Comparison of ENCODE assay signal across 23 cellular contexts in genomic region chr5:39113354-39113953, GRCh38.
"Had no signal": no experiment of that assay in that cellular context is flagged by ENCODE, and none has a peak within 500 bp of the region (broad histone marks: within the 10 kb centered on the region; RNA-seq: fewer than 3 reads in every experiment).

No MANE protein-coding gene starts in this region.

- FAIRE-seq: frontal cortex, keratinocyte had no signal

- H3K9me3 Mint-ChIP-seq: activated CD4-positive, alpha-beta memory T cell treated with anti-CD3 and anti-CD28 coated beads, Interleukin-2, amount 10 ng/mL, durations not matched to agents 7 days and 5 days; activated naive CD4-positive, alpha-beta T cell treated with anti-CD3 and anti-CD28 coated beads, Interleukin-2, amount 50 U/mL, for 72 hours; brain; nephron had no signal

- H3K4me1 Mint-ChIP-seq: nephron had no signal

- H3K4me1 ChIP-seq: colonic mucosa had no signal

- H3K4me3 Mint-ChIP-seq: activated CD4-positive, alpha-beta memory T cell treated with anti-CD3 and anti-CD28 coated beads, Interleukin-2, amount 10 ng/mL, durations not matched to agents 7 days and 5 days; brain; nephron had no signal

- H3K36me3 ChIP-seq: colonic mucosa had no signal

- H3K27ac Mint-ChIP-seq: activated CD4-positive, alpha-beta memory T cell treated with anti-CD3 and anti-CD28 coated beads, Interleukin-2, amount 10 ng/mL, durations not matched to agents 7 days and 5 days; activated naive CD4-positive, alpha-beta T cell treated with anti-CD3 and anti-CD28 coated beads, Interleukin-2, amount 50 U/mL, for 72 hours; brain had no signal

- H3K36me3 Mint-ChIP-seq: brain had no signal

- H3K27ac ChIP-seq: colonic mucosa had no signal

- ATAC-seq: activated naive CD4-positive, alpha-beta T cell treated with anti-CD3 and anti-CD28 coated beads, Interleukin-2, amount 50 U/mL, for 72 hours; left lobe of liver had no signal

- H3K27me3 ChIP-seq: colonic mucosa had no signal

- H3K27me3 Mint-ChIP-seq: activated CD4-positive, alpha-beta memory T cell treated with anti-CD3 and anti-CD28 coated beads, Interleukin-2, amount 10 ng/mL, durations not matched to agents 7 days and 5 days had no signal

- DNase-seq: activated CD4-positive, alpha-beta memory T cell treated with anti-CD3 and anti-CD28 coated beads, Interleukin-2, amount 10 ng/mL, durations not matched to agents 7 days and 5 days; activated CD4-positive, alpha-beta T cell treated with anti-CD3 and anti-CD28 coated beads for 4 hours; activated effector memory CD4-positive, alpha-beta T cell treated with Interleukin-2 at 50 U/mL for 16 hours; activated T-cell treated with anti-CD3 and anti-CD28 coated beads, Interleukin-2, amount 50 U/mL, for 48 hours; amygdala; central memory CD4-positive, alpha-beta T cell; colonic mucosa; erythroblast; head of caudate nucleus; mammary epithelial cell; midbrain; retina; stimulated activated CD4-positive, alpha-beta T cell treated with anti-CD3 and anti-CD28 coated beads, Interleukin-12 subunit alpha, Interleukin-12 subunit beta, amount 100 ng/mL, for 4 hours; stimulated activated CD4-positive, alpha-beta T cell treated with anti-CD3 and anti-CD28 coated beads, Interleukin-1b, Interleukin-23, amount 100 ng/mL, for 48 hours; stimulated activated CD8-positive, alpha-beta memory T cell treated with anti-CD3 and anti-CD28 coated beads, Interleukin-4, amount 100 ng/mL, for 48 hours; stimulated activated naive CD4-positive, alpha-beta T cell; T-helper 2 cell had no signal

- H3K4me3 ChIP-seq: colonic mucosa had no signal

- H3K9me3 ChIP-seq: colonic mucosa had no signal
